Comparison of ENCODE assay signal across 23 cellular contexts in genomic region chr10:103282961-103283360, GRCh38. TPM values are rescaled to one million over a fixed set of nuclear protein-coding genes. Genes with fewer than 3 reads are reported as not detected.
"Had no signal": no experiment of that assay in that cellular context is flagged by ENCODE, and none has a peak within 500 bp of the region (broad histone marks: within the 10 kb centered on the region; RNA-seq: fewer than 3 reads in every experiment).

No MANE protein-coding gene starts in this region.

- H3K79me2 ChIP-seq: hepatocyte had no signal

- ATAC-seq: esophagus mucosa; gastrocnemius medialis; heart left ventricle; left lobe of liver; natural killer cell; right lobe of liver; stimulated activated naive B cell treated with anti-CD40 and anti-IgM and Interleukin-4, amounts not matched to agents 10 μg/mL and 1 μg/mL and 100 μg/mL, for 72 hours had no signal

- H3K27ac ChIP-seq: epithelial cell of prostate, gastrocnemius medialis, heart left ventricle, hepatocyte, neutrophil, parathyroid adenoma, right lobe of liver, thoracic aorta, tibial nerve, upper lobe of left lung had no signal

- H3K4me2 ChIP-seq: hepatocyte had no signal

- H3K9ac ChIP-seq: parathyroid adenoma had no signal

- H3K4me3 ChIP-seq: gastrocnemius medialis, heart left ventricle, hepatocyte, lung, right lobe of liver, thoracic aorta, tibial nerve, upper lobe of left lung had no signal

- H3K9me3 ChIP-seq: gastrocnemius medialis, heart left ventricle, neutrophil, right lobe of liver, thoracic aorta, tibial nerve, upper lobe of left lung had no signal

- H2AFZ ChIP-seq: hepatocyte, parathyroid adenoma had no signal

- DNase-seq: effector CD8-positive, alpha-beta T cell; endodermal cell; foreskin fibroblast; gastrocnemius medialis; heart left ventricle; kidney; natural killer cell; right lobe of liver; small intestine; stimulated activated CD4-positive, alpha-beta T cell treated with anti-CD3 and anti-CD28 coated beads, Interleukin-15, amount 100 ng/mL, for 24 hours; stimulated activated CD4-positive, alpha-beta T cell treated with anti-CD3 and anti-CD28 coated beads, Interleukin-2, amount 100 ng/mL, for 48 hours; stimulated activated naive B cell treated with anti-CD40 and anti-IgM and Interleukin-4, amounts not matched to agents 10 μg/mL and 1 μg/mL and 100 μg/mL, for 72 hours; upper lobe of left lung had no signal

- H3K36me3 ChIP-seq: gastrocnemius medialis, heart left ventricle, neutrophil, right lobe of liver, thoracic aorta, tibial nerve, upper lobe of left lung had no signal

RNA-seq across cellular contexts. Expression of gene INA, which starts 6.0 kb away (rescaled TPM):
- polyA plus RNA-seq: hepatocyte, liver had no signal

RNA-seq across cellular contexts. Expression of gene RPEL1, which starts 37.3 kb away (rescaled TPM):
- polyA plus RNA-seq: heart left ventricle, hepatocyte, liver, lung had no signal
